Comparison of ENCODE assay signal across 8 cellular contexts in the genomic region with DNA sequence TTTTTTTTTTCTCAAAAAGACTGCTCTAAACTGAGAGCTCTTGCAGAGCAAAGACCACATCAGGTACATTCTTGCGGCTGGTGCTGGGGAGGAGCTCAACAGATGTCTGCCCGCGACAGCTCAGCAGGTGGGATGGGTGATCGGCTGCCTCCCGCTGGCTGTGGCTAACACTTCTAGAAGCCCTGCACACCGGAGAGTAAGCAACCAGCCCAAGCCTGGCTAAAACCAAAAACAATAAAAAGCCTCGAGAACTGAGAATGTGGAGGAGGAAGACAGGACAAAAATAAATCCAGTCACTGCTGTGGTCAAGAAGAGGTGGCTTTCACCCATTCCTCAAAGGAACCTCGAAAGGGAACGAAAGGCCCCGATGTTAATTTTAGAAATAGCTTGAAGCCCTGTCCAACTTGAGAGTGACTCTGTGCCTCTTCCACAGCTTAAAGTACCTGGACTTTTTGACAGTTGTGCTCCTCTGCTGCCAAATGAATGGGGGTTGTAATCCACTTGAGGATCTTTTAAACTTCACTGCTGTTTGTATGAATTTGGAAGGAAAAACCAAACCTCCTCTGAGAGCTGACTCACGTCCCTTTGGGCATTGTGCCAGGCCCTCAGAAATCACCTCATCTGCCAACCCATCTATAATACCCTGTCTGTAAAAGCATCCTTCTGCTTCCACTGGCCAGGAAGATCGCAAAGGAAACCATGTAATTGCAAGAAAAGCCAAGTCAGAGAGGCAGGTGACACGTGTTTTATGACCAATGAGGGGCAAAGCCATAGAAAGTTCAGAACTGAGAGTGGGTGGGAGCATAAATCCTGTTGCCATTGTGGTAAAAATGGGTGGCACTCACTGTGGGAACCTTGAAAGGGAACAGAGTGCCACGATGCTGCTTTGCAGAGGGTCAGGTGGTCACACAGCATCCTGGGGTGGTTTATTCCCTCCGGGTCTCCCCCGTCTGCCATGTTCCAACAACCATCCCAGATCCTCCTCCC.
DNase-seq lines count a peak whose midpoint lies in the region; ATAC-seq and TF ChIP-seq lines count a peak whose summit lies in the region.

No MANE protein-coding gene starts in this region.

- H3K4me3 ChIP-seq in breast epithelium (no peak overlapping the region), uterus (no peak overlapping the region)

- peak; percentile 87 for DNase-seq in MCF 10A (ENCODE audit: unreplicated experiment)
- DNase-seq in breast epithelium (ENCODE audit: low spot score in 2 of 2), result no peak
- peak; percentile 71 for DNase-seq in NK-92 (lab: John Stamatoyannopoulos, UW; ENCODE audit: unreplicated experiment)
- DNase-seq in activated T-helper 1 cell treated with Interleukin-2 at 50 U/mL for 16 hours (ENCODE audit: low read depth), result peak; percentile 78
- DNase-seq in memory B cell (ENCODE audit: low spot score in 2 of 2), result no peak
- DNase-seq in uterus, result peak; percentile 75 to 83
- no peak for DNase-seq in NCI-H2029 (lab: John Stamatoyannopoulos, UW)

- intact Hi-C loops in MCF 10A (cut with micrococcal nuclease) (no loop called here), breast epithelium (cut with DNase I; ENCODE audit: low total_unique reads) (no loop called here), uterus (cut with DNase I; ENCODE audit: low total_unique reads) (no loop called here)

- BruUV-seq in MCF 10A (replicated peaks; lab: Mats Ljungman, UMichigan), result no TSS peak

- no peak for TF ChIP-seq POLR2A in breast epithelium (IDR thresholded peaks at IDR 0.05)
- no peak for TF ChIP-seq POLR2A in uterus (IDR thresholded peaks at IDR 0.05)

- H3K4me1 ChIP-seq in breast epithelium (no peaks in the 10 kb centered on the region), uterus (peaks cover 3 to 8% of the 10 kb centered on the region in 2 donors)

- peak; percentile 66 for ATAC-seq in HG03103 (IDR thresholded peaks at IDR 0.05; ENCODE audit: low read depth, unreplicated experiment)
- ATAC-seq in memory B cell (ENCODE audit: low read depth), result peak; percentile 60

- no peak for TF ChIP-seq CTCF in MCF 10A (IDR thresholded peaks at IDR 0.05; ENCODE audit: unreplicated experiment)
- no peak for TF ChIP-seq CTCF in breast epithelium (IDR thresholded peaks at IDR 0.05)
- TF ChIP-seq CTCF in uterus (IDR thresholded peaks at IDR 0.05), result no peak

- H3K27me3 Mint-ChIP-seq in MCF 10A (ENCODE audit: insufficient read depth, unreplicated experiment) (peaks cover 51% of the 10 kb centered on the region), memory B cell (peaks cover 18% of the 10 kb centered on the region)

- H3K36me3 ChIP-seq in breast epithelium, result no peaks in the 10 kb centered on the region
- no peaks in the 10 kb centered on the region for H3K36me3 ChIP-seq in uterus

- H3K9me3 Mint-ChIP-seq in MCF 10A (ENCODE audit: unreplicated experiment) (no peaks in the 10 kb centered on the region), memory B cell (no peaks in the 10 kb centered on the region)

- H3K4me1 Mint-ChIP-seq in MCF 10A (ENCODE audit: insufficient read depth, unreplicated experiment), result peaks cover 8% of the 10 kb centered on the region
- peaks cover 2% of the 10 kb centered on the region for H3K4me1 Mint-ChIP-seq in memory B cell

- CTCF ChIA-PET in MCF 10A (lab: Yijun Ruan, JAX), result interaction anchor here (1.0 kb wide), 1 partner anchor 299 kb away, joined by 3 read pairs; no protein-coding TSS in a partner anchor

- H3K27ac ChIP-seq in breast epithelium (no peak overlapping the region), uterus (peak overlapping the region; percentile 63 to 64)

- H3K27me3 ChIP-seq in breast epithelium, result no peaks in the 10 kb centered on the region
- H3K27me3 ChIP-seq in uterus, result no peaks in the 10 kb centered on the region

- no peaks in the 10 kb centered on the region for H3K36me3 Mint-ChIP-seq in MCF 10A (ENCODE audit: insufficient read depth, unreplicated experiment)
- H3K36me3 Mint-ChIP-seq in memory B cell, result no peaks in the 10 kb centered on the region

- no peak overlapping the region for H3K4me3 Mint-ChIP-seq in MCF 10A (ENCODE audit: unreplicated experiment)
- no peak overlapping the region for H3K4me3 Mint-ChIP-seq in memory B cell

- POLR2A ChIA-PET in MCF 10A (lab: Yijun Ruan, JAX), result interaction anchor here (0.7 kb wide), 1 partner anchor 74 kb away, joined by 3 read pairs; no protein-coding TSS in a partner anchor

- H3K9me3 ChIP-seq in breast epithelium, result no peaks in the 10 kb centered on the region
- no peaks in the 10 kb centered on the region for H3K9me3 ChIP-seq in uterus

- H3K27ac Mint-ChIP-seq in MCF 10A (ENCODE audit: low read depth, unreplicated experiment) (no peak overlapping the region), memory B cell (no peak overlapping the region)

Comparison
In these comparisons a context has a peak if more than half of its experiments do, and no peak if none do; other contexts are left out.
1. DNase-seq: peak in MCF 10A (single experiment), NK-92 (single experiment), activated T-helper 1 cell treated with Interleukin-2 at 50 U/mL for 16 hours (single experiment) and uterus (2 of 2); none in breast epithelium (0 of 2), memory B cell (0 of 2) and NCI-H2029 (single experiment).
2. H3K27ac ChIP-seq: peak in uterus (2 of 2); none in breast epithelium (0 of 2).